Comparison of ENCODE assay signal across 20 cellular contexts in genomic region chr13:23984541-23984940, GRCh38.
DNase-seq lines count a peak whose midpoint lies in the region; ATAC-seq and TF ChIP-seq lines count a peak whose summit lies in the region.
"Had no signal": no experiment of that assay in that cellular context is flagged by ENCODE, and none has a peak within 500 bp of the region (broad histone marks: within the 10 kb centered on the region; RNA-seq: fewer than 3 reads in every experiment).

No MANE protein-coding gene starts in this region.

- H3K9me3 ChIP-seq in PC-3 (ENCODE audit: low read length) (no peaks in the 10 kb centered on the region), neural progenitor cell (ENCODE audit: low read depth) (no peaks in the 10 kb centered on the region)
- H3K9me3 ChIP-seq: adrenal gland, left ventricle myocardium inferior, right lobe of liver, thoracic aorta had no signal

- H2AFZ ChIP-seq in PC-3 (ENCODE audit: low read length), result peak overlapping the region; percentile 63
- H2AFZ ChIP-seq in neural progenitor cell (replicated peaks), result no peak overlapping the region

- H3K4me2 ChIP-seq in PC-3 (ENCODE audit: low read length), result peak overlapping the region; percentile 78
- H3K4me2 ChIP-seq in neural progenitor cell, result no peak overlapping the region

- no peak overlapping the region for H3K4me3 Mint-ChIP-seq in neural progenitor cell
- no peak overlapping the region for H3K4me3 Mint-ChIP-seq in activated CD8-positive, alpha-beta T cell treated with anti-CD3 and anti-CD28 coated beads for 36 hours
- H3K4me3 Mint-ChIP-seq: activated CD4-positive, alpha-beta T cell treated with anti-CD3 and anti-CD28 coated beads, Interleukin-2, amount 10 ng/mL, durations not matched to agents 24 days and 14 days; CD8-positive, alpha-beta memory T cell; stimulated activated memory B cell treated with anti-CD40 and anti-IgM and Interleukin-4, amounts not matched to agents 10 μg/mL and 1 μg/mL and 100 μg/mL, for 72 hours had no signal

- H3K27me3 Mint-ChIP-seq in neural progenitor cell (ENCODE audit: insufficient read depth, low read depth), result peaks cover 3% of the 10 kb centered on the region
- H3K27me3 Mint-ChIP-seq in activated CD8-positive, alpha-beta T cell treated with anti-CD3 and anti-CD28 coated beads for 36 hours, result peaks cover 3% of the 10 kb centered on the region

- H3F3A ChIP-seq in PC-3 (ENCODE audit: low read length, unreplicated experiment), result no peaks in the 10 kb centered on the region
- peaks cover 10% of the 10 kb centered on the region for H3F3A ChIP-seq in neural progenitor cell (ENCODE audit: low read depth)

- no peak overlapping the region for H3K27ac ChIP-seq in PC-3 (ENCODE audit: low read length)
- H3K27ac ChIP-seq in neural progenitor cell, result no peak overlapping the region
- H3K27ac ChIP-seq: adrenal gland, left ventricle myocardium inferior, right lobe of liver, thoracic aorta had no signal

- no peaks in the 10 kb centered on the region for H3K36me3 ChIP-seq in PC-3 (ENCODE audit: low read depth, low read length)
- H3K36me3 ChIP-seq in neural progenitor cell, result no peaks in the 10 kb centered on the region
- H3K36me3 ChIP-seq: adrenal gland, left ventricle myocardium inferior, right lobe of liver, thoracic aorta had no signal

- POLR2A ChIA-PET in PC-3 (lab: Charles Lee; ENCODE audit: unreplicated experiment), result no interaction called here
- POLR2A ChIA-PET in activated CD8-positive, alpha-beta T cell treated with anti-CD3 and anti-CD28 coated beads for 36 hours (lab: Charles Lee), result no interaction called here

- intact Hi-C loops in PC-3 (cut with micrococcal nuclease), result no loop called here
- intact Hi-C loops in activated CD8-positive, alpha-beta T cell treated with anti-CD3 and anti-CD28 coated beads for 36 hours (cut with micrococcal nuclease), result no loop called here

- ATAC-seq in PC-3, result peak; percentile 27
- ATAC-seq in activated CD8-positive, alpha-beta T cell treated with anti-CD3 and anti-CD28 coated beads for 36 hours, result no peak
- no peak for ATAC-seq in GM21825 (IDR thresholded peaks at IDR 0.05; ENCODE audit: unreplicated experiment)
- ATAC-seq: right lobe of liver; SK-N-SH treated with all-trans-retinoic acid at 6 μM for 48 hours; stimulated activated memory B cell treated with anti-CD40 and anti-IgM and Interleukin-4, amounts not matched to agents 10 μg/mL and 1 μg/mL and 100 μg/mL, for 72 hours had no signal

- H3K27me3 ChIP-seq in PC-3 (ENCODE audit: low read length) (no peaks in the 10 kb centered on the region), neural progenitor cell (no peaks in the 10 kb centered on the region)
- H3K27me3 ChIP-seq: adrenal gland had no signal

- DNase-seq in G401 (ENCODE audit: low spot score) (peak; percentile 14), PC-3 (peak; percentile 88), epithelial cell of esophagus (ENCODE audit: low read depth) (peak; percentile 69), neural progenitor cell (ENCODE audit: low spot score) (no peak), GM13977 (ENCODE audit: low spot score) (no peak), NCI-H1930 (lab: John Stamatoyannopoulos, UW) (no peak)
- no peak for DNase-seq in activated CD8-positive, alpha-beta T cell treated with anti-CD3 and anti-CD28 coated beads for 36 hours
- DNase-seq: activated CD4-positive, alpha-beta T cell treated with anti-CD3 and anti-CD28 coated beads, Interleukin-2, amount 10 ng/mL, durations not matched to agents 24 days and 14 days; activated CD8-positive, alpha-beta memory T cell treated with anti-CD3 and anti-CD28 coated beads, Interleukin-2, amount 50 U/mL, for 48 hours; activated effector memory CD4-positive, alpha-beta T cell treated with anti-CD3 and anti-CD28 coated beads, Interleukin-2, amount 50 U/mL, for 16 hours; adrenal gland; CD8-positive, alpha-beta memory T cell; effector CD8-positive, alpha-beta T cell; glutamatergic neuron; left ventricle myocardium inferior; right lobe of liver had no signal

- peaks cover 3% of the 10 kb centered on the region for H3K9me3 Mint-ChIP-seq in neural progenitor cell
- H3K9me3 Mint-ChIP-seq in activated CD8-positive, alpha-beta T cell treated with anti-CD3 and anti-CD28 coated beads for 36 hours, result no peaks in the 10 kb centered on the region
- H3K9me3 Mint-ChIP-seq: activated CD4-positive, alpha-beta T cell treated with anti-CD3 and anti-CD28 coated beads, Interleukin-2, amount 10 ng/mL, durations not matched to agents 24 days and 14 days; stimulated activated memory B cell treated with anti-CD40 and anti-IgM and Interleukin-4, amounts not matched to agents 10 μg/mL and 1 μg/mL and 100 μg/mL, for 72 hours had no signal

- no peak overlapping the region for H3K9ac ChIP-seq in PC-3 (ENCODE audit: low read length)
- no peak overlapping the region for H3K9ac ChIP-seq in neural progenitor cell

- H3K36me3 Mint-ChIP-seq in neural progenitor cell, result peaks cover 40% of the 10 kb centered on the region
- H3K36me3 Mint-ChIP-seq in activated CD8-positive, alpha-beta T cell treated with anti-CD3 and anti-CD28 coated beads for 36 hours (ENCODE audit: low read depth), result no peaks in the 10 kb centered on the region
- H3K36me3 Mint-ChIP-seq: stimulated activated memory B cell treated with anti-CD40 and anti-IgM and Interleukin-4, amounts not matched to agents 10 μg/mL and 1 μg/mL and 100 μg/mL, for 72 hours had no signal

- H3K27ac Mint-ChIP-seq in neural progenitor cell, result peak overlapping the region; percentile 36
- no peak overlapping the region for H3K27ac Mint-ChIP-seq in activated CD8-positive, alpha-beta T cell treated with anti-CD3 and anti-CD28 coated beads for 36 hours
- H3K27ac Mint-ChIP-seq: activated CD4-positive, alpha-beta T cell treated with anti-CD3 and anti-CD28 coated beads, Interleukin-2, amount 10 ng/mL, durations not matched to agents 24 days and 14 days; CD8-positive, alpha-beta memory T cell; stimulated activated memory B cell treated with anti-CD40 and anti-IgM and Interleukin-4, amounts not matched to agents 10 μg/mL and 1 μg/mL and 100 μg/mL, for 72 hours had no signal

- H4K20me1 ChIP-seq in PC-3 (ENCODE audit: low read length) (no peaks in the 10 kb centered on the region), neural progenitor cell (ENCODE audit: low read depth) (no peaks in the 10 kb centered on the region)

- H3K4me1 ChIP-seq in PC-3 (ENCODE audit: insufficient read depth, low read length) (peaks cover 15% of the 10 kb centered on the region), neural progenitor cell (peaks cover 10% of the 10 kb centered on the region)

- H3K79me2 ChIP-seq in PC-3 (ENCODE audit: low read length) (no peaks in the 10 kb centered on the region), neural progenitor cell (ENCODE audit: low read depth) (no peaks in the 10 kb centered on the region)

- H3K4me3 ChIP-seq in PC-3 (ENCODE audit: low read length), result peak overlapping the region; percentile 36; the same call in 1 of the 2 replicates
- H3K4me3 ChIP-seq in epithelial cell of esophagus (ENCODE audit: low read length), result no peak overlapping the region
- no peak overlapping the region for H3K4me3 ChIP-seq in neural progenitor cell
- H3K4me3 ChIP-seq: adrenal gland, left ventricle myocardium inferior, right lobe of liver, thoracic aorta had no signal

- in situ Hi-C loops in G401 (cut with HindIII; ENCODE audit: low sequenced_read_pairs), result no loop called here
- in situ Hi-C loops in GM13977 (cut with MboI; ENCODE audit: low pct_unique_long_range_greater_than_20kb, low sequenced_read_pairs, unreplicated experiment), result no loop called here

- TF ChIP-seq CTCF in PC-3 (conservative IDR thresholded peaks at IDR 0.05; ENCODE audit: low read depth, low read length) (no peak), epithelial cell of esophagus (IDR thresholded peaks at IDR 0.05; ENCODE audit: insufficient read depth, low read depth, low read length, missing control alignments) (no peak), neural progenitor cell (IDR thresholded peaks at IDR 0.05) (no peak), GM13977 (IDR thresholded peaks at IDR 0.05; ENCODE audit: extremely low read depth, insufficient read depth, missing control alignments) (no peak)
- no peak for TF ChIP-seq CTCF in activated CD8-positive, alpha-beta T cell treated with anti-CD3 and anti-CD28 coated beads for 36 hours (IDR thresholded peaks at IDR 0.05)

- no peaks in the 10 kb centered on the region for H3K9me2 ChIP-seq in PC-3 (replicated peaks; ENCODE audit: low read length)

- peaks cover 58% of the 10 kb centered on the region for H3K4me1 Mint-ChIP-seq in neural progenitor cell
- H3K4me1 Mint-ChIP-seq in activated CD8-positive, alpha-beta T cell treated with anti-CD3 and anti-CD28 coated beads for 36 hours (ENCODE audit: low read depth), result peaks cover 7% of the 10 kb centered on the region

- no TSS peak for BruUV-seq in PC-3 (replicated peaks; lab: Mats Ljungman, UMichigan)

- CTCF ChIA-PET in PC-3 (lab: Charles Lee), result no interaction called here
- CTCF ChIA-PET in activated CD8-positive, alpha-beta T cell treated with anti-CD3 and anti-CD28 coated beads for 36 hours (lab: Charles Lee), result interaction anchor here (1.1 kb wide), 1 partner anchor 11 kb away, joined by 4 read pairs; no protein-coding TSS in a partner anchor

Comparison
In these comparisons a context has a peak if more than half of its experiments do, and no peak if none do; other contexts are left out.
1. DNase-seq: peak in G401 (single experiment), PC-3 (single experiment) and epithelial cell of esophagus (single experiment); none in neural progenitor cell (single experiment), GM13977 (single experiment), activated CD8-positive, alpha-beta T cell treated with anti-CD3 and anti-CD28 coated beads for 36 hours (single experiment) and NCI-H1930 (0 of 2).